Comparison of ENCODE assay signal across 1 cellular context in genomic region chr1:168256164-168256563, GRCh38.
TF ChIP-seq lines count a peak whose summit lies in the region.

No MANE protein-coding gene starts in this region.

TF ChIP-seq in K562, 482 proteins besides CTCF, POLR2A, EP300 and RAD21 (continued from another document):
- TF ChIP-seq ZNF518B (CRISPR knock-in tag; IDR thresholded peaks at IDR 0.05) = no peak
- TF ChIP-seq CBX5 (IDR thresholded peaks at IDR 0.05; ENCODE audit: borderline replicate concordance, low read depth) = 0 out of 2 replicates have a peak, but pooled peaks have one; percentile 19
- TF ChIP-seq MAZ (CRISPR knock-in tag; conservative IDR thresholded peaks at IDR 0.05 in 1 of 2, IDR thresholded peaks at IDR 0.05 in 1 of 2) = no peak
- no peak for TF ChIP-seq XRCC3 (IDR thresholded peaks at IDR 0.05)
- TF ChIP-seq ZFX (CRISPR knock-in tag; IDR thresholded peaks at IDR 0.05) = no peak
- TF ChIP-seq SMARCE1 (IDR thresholded peaks at IDR 0.05) = no peak
- no peak for TF ChIP-seq ZNF124 (CRISPR knock-in tag; IDR thresholded peaks at IDR 0.05)
- TF ChIP-seq MEIS2 (IDR thresholded peaks at IDR 0.05; ENCODE audit: partially characterized antibody) = no peak
- no peak for TF ChIP-seq ID3 (CRISPR knock-in tag; IDR thresholded peaks at IDR 0.05)
- 0 out of 2 replicates have a peak, but pooled peaks have one; percentile 21 for TF ChIP-seq ID3 (tag; IDR thresholded peaks at IDR 0.05)
- TF ChIP-seq CCNT2 (IDR thresholded peaks at IDR 0.05; ENCODE audit: borderline replicate concordance, extremely low read depth, insufficient read length, low read depth, low read length) = no peak
- TF ChIP-seq RBBP5 (IDR thresholded peaks at IDR 0.05; ENCODE audit: borderline replicate concordance, insufficient read depth, low read length, poor library complexity, severe bottlenecking) = no peak
- TF ChIP-seq TFE3 (CRISPR knock-in tag; IDR thresholded peaks at IDR 0.05) = no peak
- TF ChIP-seq ZNF76 (CRISPR knock-in tag; IDR thresholded peaks at IDR 0.05; ENCODE audit: borderline replicate concordance) = no peak
- no peak for TF ChIP-seq ZC3H8 (IDR thresholded peaks at IDR 0.05)
